Comparison of ENCODE assay signal across 1 cellular context in the genomic region with DNA sequence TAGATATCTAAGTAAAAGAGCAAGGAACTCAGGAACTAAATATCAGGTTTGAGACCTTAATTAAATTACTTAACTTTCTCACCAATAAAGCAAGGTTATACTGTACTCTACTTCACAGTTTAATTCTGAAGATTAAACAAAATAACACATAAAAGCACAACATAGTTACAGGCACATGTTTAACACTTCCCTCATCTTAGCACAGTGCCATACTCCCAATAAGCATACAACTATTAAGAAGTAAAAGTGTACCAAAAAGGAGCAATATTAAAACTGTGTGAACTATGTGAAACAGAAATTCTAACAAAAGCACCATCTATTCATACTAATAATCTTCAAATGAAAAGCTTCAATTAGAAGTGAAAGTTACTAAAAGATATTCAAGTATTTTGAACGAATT.
TF ChIP-seq lines count a peak whose summit lies in the region.

No MANE protein-coding gene starts in this region.

TF ChIP-seq in HCT116, 20 proteins besides CTCF, POLR2A, EP300 and RAD21 (continued from another document):
- TF ChIP-seq, protein P1, sequence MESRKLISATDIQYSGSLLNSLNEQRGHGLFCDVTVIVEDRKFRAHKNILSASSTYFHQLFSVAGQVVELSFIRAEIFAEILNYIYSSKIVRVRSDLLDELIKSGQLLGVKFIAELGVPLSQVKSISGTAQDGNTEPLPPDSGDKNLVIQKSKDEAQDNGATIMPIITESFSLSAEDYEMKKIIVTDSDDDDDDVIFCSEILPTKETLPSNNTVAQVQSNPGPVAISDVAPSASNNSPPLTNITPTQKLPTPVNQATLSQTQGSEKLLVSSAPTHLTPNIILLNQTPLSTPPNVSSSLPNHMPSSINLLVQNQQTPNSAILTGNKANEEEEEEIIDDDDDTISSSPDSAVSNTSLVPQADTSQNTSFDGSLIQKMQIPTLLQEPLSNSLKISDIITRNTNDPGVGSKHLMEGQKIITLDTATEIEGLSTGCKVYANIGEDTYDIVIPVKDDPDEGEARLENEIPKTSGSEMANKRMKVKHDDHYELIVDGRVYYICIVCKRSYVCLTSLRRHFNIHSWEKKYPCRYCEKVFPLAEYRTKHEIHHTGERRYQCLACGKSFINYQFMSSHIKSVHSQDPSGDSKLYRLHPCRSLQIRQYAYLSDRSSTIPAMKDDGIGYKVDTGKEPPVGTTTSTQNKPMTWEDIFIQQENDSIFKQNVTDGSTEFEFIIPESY (IDR thresholded peaks at IDR 0.05; ENCODE audit: extremely low read depth, insufficient replicate concordance, low read length), result no peak
- TF ChIP-seq, protein P2, sequence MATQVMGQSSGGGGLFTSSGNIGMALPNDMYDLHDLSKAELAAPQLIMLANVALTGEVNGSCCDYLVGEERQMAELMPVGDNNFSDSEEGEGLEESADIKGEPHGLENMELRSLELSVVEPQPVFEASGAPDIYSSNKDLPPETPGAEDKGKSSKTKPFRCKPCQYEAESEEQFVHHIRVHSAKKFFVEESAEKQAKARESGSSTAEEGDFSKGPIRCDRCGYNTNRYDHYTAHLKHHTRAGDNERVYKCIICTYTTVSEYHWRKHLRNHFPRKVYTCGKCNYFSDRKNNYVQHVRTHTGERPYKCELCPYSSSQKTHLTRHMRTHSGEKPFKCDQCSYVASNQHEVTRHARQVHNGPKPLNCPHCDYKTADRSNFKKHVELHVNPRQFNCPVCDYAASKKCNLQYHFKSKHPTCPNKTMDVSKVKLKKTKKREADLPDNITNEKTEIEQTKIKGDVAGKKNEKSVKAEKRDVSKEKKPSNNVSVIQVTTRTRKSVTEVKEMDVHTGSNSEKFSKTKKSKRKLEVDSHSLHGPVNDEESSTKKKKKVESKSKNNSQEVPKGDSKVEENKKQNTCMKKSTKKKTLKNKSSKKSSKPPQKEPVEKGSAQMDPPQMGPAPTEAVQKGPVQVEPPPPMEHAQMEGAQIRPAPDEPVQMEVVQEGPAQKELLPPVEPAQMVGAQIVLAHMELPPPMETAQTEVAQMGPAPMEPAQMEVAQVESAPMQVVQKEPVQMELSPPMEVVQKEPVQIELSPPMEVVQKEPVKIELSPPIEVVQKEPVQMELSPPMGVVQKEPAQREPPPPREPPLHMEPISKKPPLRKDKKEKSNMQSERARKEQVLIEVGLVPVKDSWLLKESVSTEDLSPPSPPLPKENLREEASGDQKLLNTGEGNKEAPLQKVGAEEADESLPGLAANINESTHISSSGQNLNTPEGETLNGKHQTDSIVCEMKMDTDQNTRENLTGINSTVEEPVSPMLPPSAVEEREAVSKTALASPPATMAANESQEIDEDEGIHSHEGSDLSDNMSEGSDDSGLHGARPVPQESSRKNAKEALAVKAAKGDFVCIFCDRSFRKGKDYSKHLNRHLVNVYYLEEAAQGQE (IDR thresholded peaks at IDR 0.05; ENCODE audit: low read depth), result no peak
- no peak for TF ChIP-seq CBX3 (IDR thresholded peaks at IDR 0.05; ENCODE audit: low read depth)
- no peak for TF ChIP-seq YY1 (IDR thresholded peaks at IDR 0.05; ENCODE audit: extremely low read depth, insufficient replicate concordance, low read depth, low read length)
- no peak for TF ChIP-seq TCF7L2 (IDR thresholded peaks at IDR 0.05; ENCODE audit: borderline replicate concordance, extremely low read depth, insufficient read depth, insufficient read length)
